8 cellular contexts compared by ENCODE assay signal in the genomic region with DNA sequence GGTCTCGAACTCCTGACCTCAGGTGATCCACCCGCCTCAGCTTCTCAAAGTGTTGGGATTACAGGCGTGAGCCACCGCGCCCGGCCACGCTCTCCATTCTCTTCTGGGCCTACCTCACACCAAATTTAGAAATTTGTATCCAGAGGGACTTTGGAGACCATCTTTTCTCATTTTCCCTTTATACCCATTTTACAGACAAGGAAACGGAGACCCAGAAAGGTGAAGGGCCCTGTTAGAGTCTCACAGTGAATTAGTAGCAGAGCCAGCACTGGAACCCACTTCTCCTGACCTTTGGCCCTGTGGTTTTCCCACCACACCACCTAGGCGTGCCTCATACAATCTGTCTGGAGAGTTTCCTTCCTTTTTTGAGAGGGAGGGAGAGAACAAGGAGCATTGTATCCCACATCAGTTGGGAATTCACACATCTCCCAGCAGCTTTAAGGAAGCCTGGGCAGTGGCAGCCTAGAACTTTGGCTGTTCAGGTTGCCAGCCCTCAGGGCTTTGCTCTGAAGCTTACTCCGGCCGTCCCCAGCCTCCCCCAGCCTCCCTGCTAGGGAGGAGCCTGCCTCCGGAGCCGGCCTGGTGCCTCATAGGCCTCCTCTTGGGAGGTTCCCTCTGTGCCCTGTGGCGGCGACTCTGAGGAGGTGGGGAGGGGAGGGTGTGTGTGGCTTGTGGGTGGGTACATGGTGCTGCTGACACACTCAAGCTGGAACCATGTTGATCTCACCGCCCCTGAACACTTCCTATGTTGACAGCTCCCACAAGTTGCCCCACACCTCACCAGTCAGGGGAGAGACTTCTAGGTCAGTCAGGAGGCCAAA. TPM values are rescaled to one million over a fixed set of nuclear protein-coding genes. Genes with fewer than 3 reads are reported as not detected.
DNase-seq lines count a peak whose midpoint lies in the region; ATAC-seq and TF ChIP-seq lines count a peak whose summit lies in the region.

No MANE protein-coding gene starts in this region.

- H3K27me3 ChIP-seq in hepatocyte = no peaks in the 10 kb centered on the region

- peak overlapping the region; percentile 78 for H3K27ac ChIP-seq in hepatocyte

- peaks cover 94% of the 10 kb centered on the region for H3K79me2 ChIP-seq in hepatocyte

- WGBS in hepatocyte (ENCODE audit: low lambda C conversion rate, missing lambda C conversion rate) = 90% methylated on average over 16 of the region's 16 CpGs

- no peak overlapping the region for H2AFZ ChIP-seq in hepatocyte

- peak overlapping the region; percentile 72 for H3K27ac Mint-ChIP-seq in activated T-helper 2 cell treated with anti-CD3 and anti-CD28 coated beads, Interferon-gamma antibody, Interleukin-2, Interleukin-4, amounts not matched to agents 10 μg/mL and 5 μg/mL and 100 μg/mL, durations not matched to agents 14 hours and 24 hours and 36 hours
- H3K27ac Mint-ChIP-seq in stimulated activated naive CD8-positive, alpha-beta T cell treated with anti-CD3 and anti-CD28 coated beads, Interleukin-15, Interleukin-2, amounts not matched to agents 100 ng/mL and 50 ng/mL, for 24 hours = peak overlapping the region; percentile 87

- peak; percentile 96 for DNase-seq in NB4 (ENCODE audit: low read depth)
- DNase-seq in activated T-helper 2 cell treated with anti-CD3 and anti-CD28 coated beads, Interferon-gamma antibody, Interleukin-2, Interleukin-4, amounts not matched to agents 10 μg/mL and 5 μg/mL and 100 μg/mL, durations not matched to agents 14 hours and 24 hours and 36 hours (ENCODE audit: low spot score) = peak; percentile 36
- DNase-seq in hepatocyte (ENCODE audit: low spot score) = no peak
- no peak for DNase-seq in D341Med (ENCODE audit: low spot score)
- DNase-seq in putamen (ENCODE audit: low spot score) = no peak
- no peak for DNase-seq in AG08395 (ENCODE audit: low spot score)

- H3K36me3 ChIP-seq in hepatocyte (replicated peaks; ENCODE audit: insufficient read depth, low read depth) = no peaks in the 10 kb centered on the region

- H3K4me1 Mint-ChIP-seq in activated T-helper 2 cell treated with anti-CD3 and anti-CD28 coated beads, Interferon-gamma antibody, Interleukin-2, Interleukin-4, amounts not matched to agents 10 μg/mL and 5 μg/mL and 100 μg/mL, durations not matched to agents 14 hours and 24 hours and 36 hours (ENCODE audit: low read depth) = peaks cover 70% of the 10 kb centered on the region
- H3K4me1 Mint-ChIP-seq in stimulated activated naive CD8-positive, alpha-beta T cell treated with anti-CD3 and anti-CD28 coated beads, Interleukin-15, Interleukin-2, amounts not matched to agents 100 ng/mL and 50 ng/mL, for 24 hours (ENCODE audit: low read depth) = peaks cover 90% of the 10 kb centered on the region

- H3K4me2 ChIP-seq in hepatocyte = no peak overlapping the region

- intact Hi-C loops in activated T-helper 2 cell treated with anti-CD3 and anti-CD28 coated beads, Interferon-gamma antibody, Interleukin-2, Interleukin-4, amounts not matched to agents 10 μg/mL and 5 μg/mL and 100 μg/mL, durations not matched to agents 14 hours and 24 hours and 36 hours (cut with micrococcal nuclease) = loop anchor here (5.0 kb wide), 1 partner anchor 514 kb away; the partner anchor contains the start of genes BABAM2 and RBKS

- H3K9me3 ChIP-seq in hepatocyte (ENCODE audit: low read depth) = no peaks in the 10 kb centered on the region

- TF ChIP-seq CTCF in NB4 (IDR thresholded peaks at IDR 0.05; ENCODE audit: low read depth, low read length) (no peak), hepatocyte (IDR thresholded peaks at IDR 0.05; ENCODE audit: poor library complexity) (no peak)

- H3K4me1 ChIP-seq in hepatocyte (ENCODE audit: insufficient read depth) = peaks cover 13% of the 10 kb centered on the region

- H3K4me3 ChIP-seq in NB4 (ENCODE audit: low read depth, low read length) (no peak overlapping the region), hepatocyte (no peak overlapping the region)

- no peak for TF ChIP-seq POLR2A in NB4 (IDR thresholded peaks at IDR 0.05; ENCODE audit: extremely low read depth, insufficient read length)

- H3K4me3 Mint-ChIP-seq in activated T-helper 2 cell treated with anti-CD3 and anti-CD28 coated beads, Interferon-gamma antibody, Interleukin-2, Interleukin-4, amounts not matched to agents 10 μg/mL and 5 μg/mL and 100 μg/mL, durations not matched to agents 14 hours and 24 hours and 36 hours (ENCODE audit: low read depth) = peak overlapping the region; percentile 21
- H3K4me3 Mint-ChIP-seq in stimulated activated naive CD8-positive, alpha-beta T cell treated with anti-CD3 and anti-CD28 coated beads, Interleukin-15, Interleukin-2, amounts not matched to agents 100 ng/mL and 50 ng/mL, for 24 hours = peak overlapping the region; percentile 53

- no peaks in the 10 kb centered on the region for H3K27me3 Mint-ChIP-seq in activated T-helper 2 cell treated with anti-CD3 and anti-CD28 coated beads, Interferon-gamma antibody, Interleukin-2, Interleukin-4, amounts not matched to agents 10 μg/mL and 5 μg/mL and 100 μg/mL, durations not matched to agents 14 hours and 24 hours and 36 hours (ENCODE audit: low read depth)
- no peaks in the 10 kb centered on the region for H3K27me3 Mint-ChIP-seq in stimulated activated naive CD8-positive, alpha-beta T cell treated with anti-CD3 and anti-CD28 coated beads, Interleukin-15, Interleukin-2, amounts not matched to agents 100 ng/mL and 50 ng/mL, for 24 hours

- ATAC-seq in GM21529 (IDR thresholded peaks at IDR 0.05; ENCODE audit: unreplicated experiment) = no peak

- H4K20me1 ChIP-seq in hepatocyte (ENCODE audit: insufficient read depth, poor library complexity, severe bottlenecking) = peaks cover 100% of the 10 kb centered on the region

- no peaks in the 10 kb centered on the region for H3K9me3 Mint-ChIP-seq in activated T-helper 2 cell treated with anti-CD3 and anti-CD28 coated beads, Interferon-gamma antibody, Interleukin-2, Interleukin-4, amounts not matched to agents 10 μg/mL and 5 μg/mL and 100 μg/mL, durations not matched to agents 14 hours and 24 hours and 36 hours
- no peaks in the 10 kb centered on the region for H3K9me3 Mint-ChIP-seq in stimulated activated naive CD8-positive, alpha-beta T cell treated with anti-CD3 and anti-CD28 coated beads, Interleukin-15, Interleukin-2, amounts not matched to agents 100 ng/mL and 50 ng/mL, for 24 hours

- H3K36me3 Mint-ChIP-seq in activated T-helper 2 cell treated with anti-CD3 and anti-CD28 coated beads, Interferon-gamma antibody, Interleukin-2, Interleukin-4, amounts not matched to agents 10 μg/mL and 5 μg/mL and 100 μg/mL, durations not matched to agents 14 hours and 24 hours and 36 hours (ENCODE audit: low read depth) = peaks cover 97% of the 10 kb centered on the region
- peaks cover 92% of the 10 kb centered on the region for H3K36me3 Mint-ChIP-seq in stimulated activated naive CD8-positive, alpha-beta T cell treated with anti-CD3 and anti-CD28 coated beads, Interleukin-15, Interleukin-2, amounts not matched to agents 100 ng/mL and 50 ng/mL, for 24 hours (ENCODE audit: low read depth)

- H3K9me2 ChIP-seq in hepatocyte (replicated peaks; ENCODE audit: insufficient read depth) = no peaks in the 10 kb centered on the region

RNA-seq across cellular contexts. Expression of gene FOSL2, which starts 13.8 kb away (rescaled TPM):
- 146 and 156 TPM in 2 replicates for total RNA-seq in activated T-helper 2 cell treated with anti-CD3 and anti-CD28 coated beads, Interferon-gamma antibody, Interleukin-2, Interleukin-4, amounts not matched to agents 10 μg/mL and 5 μg/mL and 100 μg/mL, durations not matched to agents 14 hours and 24 hours and 36 hours
- total RNA-seq in hepatocyte = 148 and 164 TPM in 2 replicates
- polyA plus RNA-seq in hepatocyte = 84.0 and 91.1 TPM in 2 replicates

Comparison
In these comparisons a context has a peak if more than half of its experiments do, and no peak if none do; other contexts are left out.
1. DNase-seq: peak in NB4 (single experiment) and activated T-helper 2 cell treated with anti-CD3 and anti-CD28 coated beads, Interferon-gamma antibody, Interleukin-2, Interleukin-4, amounts not matched to agents 10 μg/mL and 5 μg/mL and 100 μg/mL, durations not matched to agents 14 hours and 24 hours and 36 hours (single experiment); none in hepatocyte (single experiment), D341Med (single experiment), putamen (single experiment) and AG08395 (single experiment).